Comparison of ENCODE assay signal across 24 cellular contexts in the genomic region with DNA sequence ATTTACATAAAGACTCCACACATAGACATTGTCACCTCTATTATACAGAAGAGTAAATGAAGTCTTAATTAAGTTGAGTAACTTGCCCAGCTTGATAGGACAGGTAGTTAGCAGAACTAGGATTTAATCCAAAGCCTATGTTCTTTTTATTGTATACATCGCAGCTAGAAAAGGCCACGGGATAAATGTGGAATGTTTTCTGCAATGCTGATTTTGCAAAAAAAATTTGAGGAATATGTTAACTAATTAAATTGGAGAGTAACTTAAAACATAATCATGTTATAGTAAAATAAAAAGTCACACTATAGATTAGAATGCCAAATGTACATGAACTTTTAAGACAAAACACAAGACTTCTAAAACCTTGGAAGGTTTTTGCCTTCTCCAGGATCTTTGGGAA. TPM values are rescaled to one million over a fixed set of nuclear protein-coding genes. Genes with fewer than 3 reads are reported as not detected.
A peak's percentile ranks its signal among the peaks of the same experiment; 100 is the strongest.
DNase-seq lines count a peak whose midpoint lies in the region; ATAC-seq, FAIRE-seq and TF ChIP-seq lines count a peak whose summit lies in the region.
"Had no signal": no experiment of that assay in that cellular context is flagged by ENCODE, and none has a peak within 500 bp of the region (broad histone marks: within the 10 kb centered on the region; RNA-seq: fewer than 3 reads in every experiment).

No MANE protein-coding gene starts in this region.

- no peak overlapping the region for H3K4ac ChIP-seq in IMR-90 (ENCODE audit: low read depth, low read length)

- CTCF ChIA-PET in A549 (lab: Yijun Ruan, JAX) (no interaction called here), IMR-90 (lab: Yijun Ruan, JAX) (interaction anchor here (1.1 kb wide), 1 partner anchor 15 kb away, joined by 3 read pairs; no protein-coding TSS in a partner anchor)
- CTCF ChIA-PET in activated CD4-positive, alpha-beta memory T cell treated with anti-CD3 and anti-CD28 coated beads for 36 hours (lab: Charles Lee), result no interaction called here

- peaks cover 15 to 19% of the 10 kb centered on the region in 2 experiments; a peak in 3 of 4 replicates for H3K79me1 ChIP-seq in IMR-90 (ENCODE audit: low read depth in 1 of 2, low read length in 2 of 2)

- H3K9me3 ChIP-seq in A549 (no peaks in the 10 kb centered on the region), IMR-90 (ENCODE audit: control insufficient read depth, insufficient read depth, low read length) (no peaks in the 10 kb centered on the region)
- H3K9me3 ChIP-seq: BE2C, HAP-1 had no signal

- no TSS peak for BruUV-seq in IMR-90 (replicated peaks; lab: Mats Ljungman, UMichigan)

- no peak overlapping the region for H4K8ac ChIP-seq in IMR-90 (ENCODE audit: low read depth in 2 of 2, low read length in 2 of 2)

- peaks cover 6% of the 10 kb centered on the region for H3K4me1 Mint-ChIP-seq in activated T-cell treated with anti-CD3 and anti-CD28 coated beads, Interleukin-2, amount 50 U/mL, for 72 hours (ENCODE audit: low read depth)
- peaks cover 8% of the 10 kb centered on the region for H3K4me1 Mint-ChIP-seq in activated CD4-positive, alpha-beta memory T cell treated with anti-CD3 and anti-CD28 coated beads for 36 hours (ENCODE audit: low read depth)

- no peak overlapping the region for H3K18ac ChIP-seq in IMR-90 (ENCODE audit: low read depth, low read length)

- peaks cover 12% of the 10 kb centered on the region for H3K36me3 ChIP-seq in IMR-90 (ENCODE audit: control insufficient read depth, insufficient read depth, low read length)

- H3K4me1 ChIP-seq in A549 (no peaks in the 10 kb centered on the region), IMR-90 (ENCODE audit: control insufficient read depth, insufficient read depth, low read length) (no peaks in the 10 kb centered on the region)
- H3K4me1 ChIP-seq: BE2C had no signal

- no peak overlapping the region for H2BK5ac ChIP-seq in IMR-90 (ENCODE audit: low read depth, low read length, poor library complexity, severe bottlenecking)

- peaks cover 6 to 15% of the 10 kb centered on the region in 2 donors for H3K36me3 Mint-ChIP-seq in activated T-cell treated with anti-CD3 and anti-CD28 coated beads, Interleukin-2, amount 50 U/mL, for 72 hours (ENCODE audit: insufficient read depth in 2 of 2)
- H3K36me3 Mint-ChIP-seq in activated CD4-positive, alpha-beta memory T cell treated with anti-CD3 and anti-CD28 coated beads for 36 hours, result peaks cover 54% of the 10 kb centered on the region

- H2AK5ac ChIP-seq in IMR-90 (ENCODE audit: low read depth, low read length), result no peak overlapping the region

- ATAC-seq in activated T-cell treated with anti-CD3 and anti-CD28 coated beads, Interleukin-2, amount 50 U/mL, for 72 hours (replicated peaks in 1 of 2), result no peak
- ATAC-seq in A549 (no peak), IMR-90 (ENCODE audit: low read depth) (no peak), HG02885 (IDR thresholded peaks at IDR 0.05; ENCODE audit: poor library complexity, unreplicated experiment) (no peak)

- intact Hi-C loops in IMR-90 (cut with micrococcal nuclease), result no loop called here
- intact Hi-C loops in activated CD4-positive, alpha-beta memory T cell treated with anti-CD3 and anti-CD28 coated beads for 36 hours (cut with micrococcal nuclease), result no loop called here

- in situ Hi-C loops in IMR-90 (cut with MboI; ENCODE audit: low sequenced_read_pairs), result no loop called here

- H3K4me3 ChIP-seq in A549 (no peak overlapping the region), IMR-90 (ENCODE audit: insufficient read depth, low read depth, low read length) (no peak overlapping the region)
- H3K4me3 ChIP-seq: BLaER1 treated with 17β-estradiol and CSF1 and Interleukin-3, amounts not matched to agents 10 nM and 100 nM; HAP-1 had no signal

- H3K27me3 Mint-ChIP-seq in activated T-cell treated with anti-CD3 and anti-CD28 coated beads, Interleukin-2, amount 50 U/mL, for 72 hours (ENCODE audit: low read depth), result no peaks in the 10 kb centered on the region
- no peaks in the 10 kb centered on the region for H3K27me3 Mint-ChIP-seq in activated CD4-positive, alpha-beta memory T cell treated with anti-CD3 and anti-CD28 coated beads for 36 hours
- H3K27me3 Mint-ChIP-seq: CD4-positive, alpha-beta T cell; CD8-positive, alpha-beta memory T cell had no signal

- DNase-seq in activated T-cell treated with anti-CD3 and anti-CD28 coated beads, Interleukin-2, amount 50 U/mL, for 72 hours, result no peak
- DNase-seq in activated T-cell treated with anti-CD3 and anti-CD28 coated beads for 4 hours, result no peak
- DNase-seq in A549 (ENCODE audit: low read depth in 1 of 2, low spot score in 1 of 2), result no peak
- no peak for DNase-seq in IMR-90
- DNase-seq in activated CD4-positive, alpha-beta memory T cell treated with anti-CD3 and anti-CD28 coated beads for 36 hours, result no peak
- DNase-seq: ACHN; AML-193; BE2C; CD4-positive, alpha-beta T cell; CD8-positive, alpha-beta memory T cell; DMS 273 treated with DMSO at 0.1 percent for 48 hours; DMS79; EL; GF-D8; GOT3; HFFc6 had no signal

- no peak overlapping the region for H4K91ac ChIP-seq in IMR-90 (ENCODE audit: insufficient read depth, low read depth, low read length)

- no peak overlapping the region for H2BK15ac ChIP-seq in IMR-90 (ENCODE audit: low read depth, low read length)

- 94% methylated on average over 2 of the region's 2 CpGs for WGBS in A549 (ENCODE audit: missing lambda C conversion rate)
- WGBS in IMR-90 (ENCODE audit: extremely low coverage in 2 of 2, insufficient read length in 1 of 2), 2 experiments, result no CpG with 5 or more reads among the region's 2 CpGs

- no peak overlapping the region for H2BK20ac ChIP-seq in IMR-90 (ENCODE audit: low read depth, low read length)

- TF ChIP-seq RAD21 in A549 (conservative IDR thresholded peaks at IDR 0.05 in 1 of 2, IDR thresholded peaks at IDR 0.05 in 1 of 2) (no peak), IMR-90 (IDR thresholded peaks at IDR 0.05; ENCODE audit: low read length) (no peak)

- H3K9me3 Mint-ChIP-seq in activated T-cell treated with anti-CD3 and anti-CD28 coated beads, Interleukin-2, amount 50 U/mL, for 72 hours, result no peaks in the 10 kb centered on the region
- no peaks in the 10 kb centered on the region for H3K9me3 Mint-ChIP-seq in activated CD4-positive, alpha-beta memory T cell treated with anti-CD3 and anti-CD28 coated beads for 36 hours
- H3K9me3 Mint-ChIP-seq: CD14-positive monocyte; CD4-positive, alpha-beta T cell; CD8-positive, alpha-beta memory T cell; HFFc6 had no signal

- H3K4me3 Mint-ChIP-seq in activated T-cell treated with anti-CD3 and anti-CD28 coated beads, Interleukin-2, amount 50 U/mL, for 72 hours, result no peak overlapping the region
- H3K4me3 Mint-ChIP-seq in activated CD4-positive, alpha-beta memory T cell treated with anti-CD3 and anti-CD28 coated beads for 36 hours, result no peak overlapping the region
- H3K4me3 Mint-ChIP-seq: CD14-positive monocyte; CD4-positive, alpha-beta T cell; CD8-positive, alpha-beta memory T cell; HFFc6 had no signal

- TF ChIP-seq POLR2A in A549 (IDR thresholded peaks at IDR 0.05; ENCODE audit: low read length) (no peak), IMR-90 (IDR thresholded peaks at IDR 0.05; ENCODE audit: low read depth, low read length) (no peak)

- no peak overlapping the region for H3K14ac ChIP-seq in IMR-90 (replicated peaks; ENCODE audit: low read depth, low read length)

- TF ChIP-seq CTCF in A549 (IDR thresholded peaks at IDR 0.05) (no peak), IMR-90 (conservative IDR thresholded peaks at IDR 0.05; ENCODE audit: low read depth, low read length) (no peak)

- no peaks in the 10 kb centered on the region for H3K27me3 ChIP-seq in IMR-90 (ENCODE audit: control insufficient read depth, insufficient read depth, low read length)
- H3K27me3 ChIP-seq: BE2C; BLaER1 treated with 17β-estradiol and CSF1 and Interleukin-3, amounts not matched to agents 10 nM and 100 nM had no signal

- H3K56ac ChIP-seq in IMR-90 (ENCODE audit: extremely low read depth, insufficient read depth, low read length), result no peak overlapping the region

- POLR2A ChIA-PET in A549 (lab: Yijun Ruan, JAX) (no interaction called here), IMR-90 (lab: Charles Lee; ENCODE audit: unreplicated experiment) (no interaction called here)
- POLR2A ChIA-PET in activated CD4-positive, alpha-beta memory T cell treated with anti-CD3 and anti-CD28 coated beads for 36 hours (lab: Charles Lee), result no interaction called here

- no peaks in the 10 kb centered on the region; the same call in 1 of the 2 replicates for H4K20me1 ChIP-seq in IMR-90 (ENCODE audit: insufficient read depth, low read length)

- H3K27ac Mint-ChIP-seq in activated T-cell treated with anti-CD3 and anti-CD28 coated beads, Interleukin-2, amount 50 U/mL, for 72 hours, result peak overlapping the region; percentile 57
- H3K27ac Mint-ChIP-seq in activated CD4-positive, alpha-beta memory T cell treated with anti-CD3 and anti-CD28 coated beads for 36 hours, result no peak overlapping the region
- H3K27ac Mint-ChIP-seq: CD14-positive monocyte; CD4-positive, alpha-beta T cell; HFFc6 had no signal

- H2BK120ac ChIP-seq in IMR-90 (ENCODE audit: low read depth, low read length), result no peak overlapping the region

- dilution Hi-C loops in IMR-90 (cut with HindIII; ENCODE audit: low sequenced_read_pairs, unreplicated experiment), result no loop called here

- H3K23ac ChIP-seq in IMR-90 (ENCODE audit: low read depth, low read length), result no peak overlapping the region

- H3K27ac ChIP-seq in A549 (no peak overlapping the region), IMR-90 (ENCODE audit: insufficient read depth, low read length) (no peak overlapping the region)
- H3K27ac ChIP-seq: 22Rv1; BLaER1 treated with 17β-estradiol and CSF1 and Interleukin-3, amounts not matched to agents 10 nM and 100 nM had no signal

- no peak overlapping the region for H2AK9ac ChIP-seq in IMR-90 (replicated peaks; ENCODE audit: low read depth, low read length, poor library complexity)

- TF ChIP-seq EP300 in A549 (IDR thresholded peaks at IDR 0.05), result no peak

- H4K5ac ChIP-seq in IMR-90 (ENCODE audit: low read depth, low read length), result no peak overlapping the region

- no peak overlapping the region for H2AFZ ChIP-seq in IMR-90 (replicated peaks; ENCODE audit: low read length, poor library complexity)

- no peaks in the 10 kb centered on the region; the same call in 1 of the 2 replicates for H3K9me1 ChIP-seq in IMR-90 (ENCODE audit: insufficient read depth, low read length)

- H3K4me2 ChIP-seq in A549 (no peak overlapping the region), IMR-90 (ENCODE audit: low read depth, low read length) (no peak overlapping the region)
- H3K4me2 ChIP-seq: BLaER1 treated with 17β-estradiol and CSF1 and Interleukin-3, amounts not matched to agents 10 nM and 100 nM had no signal

- no peak overlapping the region for H3K9ac ChIP-seq in IMR-90 (ENCODE audit: low read depth, low read length)
- H3K9ac ChIP-seq: BLaER1 treated with 17β-estradiol and CSF1 and Interleukin-3, amounts not matched to agents 10 nM and 100 nM had no signal

- no peak for FAIRE-seq in A549 (lab: Jason Lieb, UNC)
- FAIRE-seq: A204.1, D721Med, GM12891 had no signal

RNA-seq across cellular contexts. Expression of gene POLK, which starts 41.1 kb away (rescaled TPM):
- 10 to 100 TPM; 31.4 to 34.2 TPM for total RNA-seq in activated T-cell treated with anti-CD3 and anti-CD28 coated beads, Interleukin-2, amount 50 U/mL, for 72 hours
- polyA plus RNA-seq in A549 (2011; rRNA removed) (39.8 and 41.6 TPM in 2 replicates), A549 (2017; fragmentation: RNase III; extraction: RNeasy Plus Mini Kit Qiagen cat#74134 plus additional on column Dnase treatment) (10.9 to 12.3 TPM (median 12.2 TPM) in 3 replicates), IMR-90 (2012; rRNA removed) (9.6 and 10.4 TPM in 2 replicates)
- 5.0 and 5.5 TPM in 2 replicates for polyA plus RNA-seq in A549 (2012; cell fraction: cytosol; rRNA removed)
- 4.2 and 4.8 TPM in 2 replicates for polyA plus RNA-seq in A549 (2012; cell fraction: nucleus; rRNA removed)
- 22.6 and 23.8 TPM in 2 replicates for polyA minus RNA-seq in A549 (2011; rRNA and poly(A)+ RNA removed)
- total RNA-seq in IMR-90 (2012; rRNA removed), result 24.4 and 34.2 TPM in 2 replicates
- 0.56 and 1.00 TPM in 2 replicates for polyA plus RNA-seq in IMR-90 (2012; cell fraction: cytosol; rRNA removed)
- 2.3 and 23.9 TPM in 2 replicates for polyA plus RNA-seq in IMR-90 (2012; cell fraction: nucleus; rRNA removed; ENCODE audit: low replicate concordance)
- 10 to 100 TPM; 33.9 to 36.5 TPM for total RNA-seq in activated CD4-positive, alpha-beta memory T cell treated with anti-CD3 and anti-CD28 coated beads for 36 hours

RNA-seq across cellular contexts. Expression of gene CERT1, which starts 41.3 kb away (rescaled TPM):
- total RNA-seq in activated T-cell treated with anti-CD3 and anti-CD28 coated beads, Interleukin-2, amount 50 U/mL, for 72 hours, result 10 to 100 TPM; 31.9 to 34.9 TPM
- polyA plus RNA-seq in A549 (2011; rRNA removed), result 19.5 and 25.7 TPM in 2 replicates
- 5.2 and 6.0 TPM in 2 replicates for polyA plus RNA-seq in A549 (2012; cell fraction: cytosol; rRNA removed)
- polyA plus RNA-seq in A549 (2012; cell fraction: nucleus; rRNA removed), result 6.7 and 8.1 TPM in 2 replicates
- 22.5 to 27.7 TPM (median 22.5 TPM) in 3 replicates for polyA plus RNA-seq in A549 (2017; fragmentation: RNase III; extraction: RNeasy Plus Mini Kit Qiagen cat#74134 plus additional on column Dnase treatment)
- polyA minus RNA-seq in A549 (2011; rRNA and poly(A)+ RNA removed), result 18.2 and 30.8 TPM in 2 replicates
- total RNA-seq in IMR-90 (2012; rRNA removed), result 7.2 and 10.3 TPM in 2 replicates
- 6.0 and 7.2 TPM in 2 replicates for polyA plus RNA-seq in IMR-90 (2012; rRNA removed)
- 2.3 and 2.7 TPM in 2 replicates for polyA plus RNA-seq in IMR-90 (2012; cell fraction: cytosol; rRNA removed)
- polyA plus RNA-seq in IMR-90 (2012; cell fraction: nucleus; rRNA removed; ENCODE audit: low replicate concordance), result 2.8 and 5.9 TPM in 2 replicates
- 10 to 100 TPM; 32.3 to 34.4 TPM for total RNA-seq in activated CD4-positive, alpha-beta memory T cell treated with anti-CD3 and anti-CD28 coated beads for 36 hours

RNA-seq across cellular contexts. Expression of gene ANKDD1B, which starts 58.5 kb away (rescaled TPM):
- total RNA-seq in activated T-cell treated with anti-CD3 and anti-CD28 coated beads, Interleukin-2, amount 50 U/mL, for 72 hours, result under 1 TPM; 0.23 to 0.26 TPM
- polyA plus RNA-seq in A549 (2011; rRNA removed), result 0.14 and 0.30 TPM in 2 replicates
- 0.01 and 0.04 TPM in 2 replicates for polyA plus RNA-seq in A549 (2012; cell fraction: cytosol; rRNA removed)
- polyA plus RNA-seq in A549 (2012; cell fraction: nucleus; rRNA removed), result 0.05 and 0.11 TPM in 2 replicates
- polyA plus RNA-seq in A549 (2017; fragmentation: RNase III; extraction: RNeasy Plus Mini Kit Qiagen cat#74134 plus additional on column Dnase treatment), result 0.05 to 0.17 TPM (median 0.09 TPM) in 3 replicates
- not detected in 2 replicates for polyA minus RNA-seq in A549 (2011; rRNA and poly(A)+ RNA removed)
- total RNA-seq in IMR-90 (2012; rRNA removed), result 0.28 TPM in 1 of 2 replicates, not detected in the other
- polyA plus RNA-seq in IMR-90 (2012; rRNA removed), result 0.16 and 0.24 TPM in 2 replicates
- 0.01 TPM in 1 of 2 replicates, not detected in the other for polyA plus RNA-seq in IMR-90 (2012; cell fraction: cytosol; rRNA removed)
- 0.36 and 1.3 TPM in 2 replicates for polyA plus RNA-seq in IMR-90 (2012; cell fraction: nucleus; rRNA removed; ENCODE audit: low replicate concordance)
- total RNA-seq in activated CD4-positive, alpha-beta memory T cell treated with anti-CD3 and anti-CD28 coated beads for 36 hours, result not detected
- polyA plus RNA-seq: CD14-positive monocyte had no signal
